In the genomic region with DNA sequence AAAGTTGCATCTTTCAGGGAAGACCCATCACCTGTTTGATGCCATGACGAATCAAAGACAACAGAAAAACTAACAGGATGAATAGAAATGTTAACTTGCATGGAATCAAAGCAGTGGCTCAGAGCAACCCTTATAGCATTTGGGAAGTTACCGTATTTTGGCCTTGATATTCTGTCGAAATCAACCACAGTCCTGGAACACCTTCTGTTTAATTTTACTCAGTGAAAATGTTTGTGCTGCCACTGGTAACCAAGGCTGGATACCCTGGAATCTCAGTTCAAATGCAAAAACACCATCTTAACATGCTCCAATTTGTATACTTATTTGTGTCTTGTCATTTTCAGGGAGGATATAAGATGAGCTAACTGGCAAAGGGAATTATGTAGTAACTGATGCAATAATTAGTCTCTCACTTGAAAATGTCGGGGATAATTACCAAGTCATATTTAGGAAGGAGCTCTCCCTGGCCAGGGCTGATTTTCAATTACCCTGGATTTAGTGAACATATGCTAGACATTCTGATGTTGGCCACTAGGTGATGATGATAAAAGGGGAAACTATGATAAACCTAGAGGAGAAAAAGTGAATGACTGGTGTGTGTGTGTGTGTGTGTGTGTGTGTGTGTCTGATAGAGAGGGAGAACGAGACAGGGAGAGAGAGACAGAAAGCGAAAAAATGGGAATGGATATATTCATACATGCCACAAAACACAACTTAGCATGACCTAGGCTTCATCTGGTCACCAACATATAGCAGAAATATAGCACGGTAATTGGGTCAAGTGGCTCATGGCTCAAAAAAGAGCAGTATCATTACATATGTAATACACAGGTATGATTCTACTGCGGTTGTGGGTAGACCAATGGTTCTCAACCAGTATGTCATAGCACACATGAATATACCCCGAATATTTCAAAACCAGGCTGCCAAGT, we compare ENCODE assay signal across 2 cellular contexts.
TF ChIP-seq lines count a peak whose summit lies in the region.

No MANE protein-coding gene starts in this region.

TF ChIP-seq in HepG2, 621 proteins besides CTCF, POLR2A, EP300 and RAD21:
- no peak for TF ChIP-seq GATAD2A (CRISPR knock-in tag; IDR thresholded peaks at IDR 0.05)
- TF ChIP-seq STAG1 (CRISPR knock-in tag; IDR thresholded peaks at IDR 0.05), result peak; percentile 32
- TF ChIP-seq BHLHE40 (IDR thresholded peaks at IDR 0.05; ENCODE audit: low read length), result no peak
- TF ChIP-seq DPF2 (CRISPR knock-in tag; IDR thresholded peaks at IDR 0.05; ENCODE audit: borderline replicate concordance, low read depth), result no peak
- TF ChIP-seq, protein P1, sequence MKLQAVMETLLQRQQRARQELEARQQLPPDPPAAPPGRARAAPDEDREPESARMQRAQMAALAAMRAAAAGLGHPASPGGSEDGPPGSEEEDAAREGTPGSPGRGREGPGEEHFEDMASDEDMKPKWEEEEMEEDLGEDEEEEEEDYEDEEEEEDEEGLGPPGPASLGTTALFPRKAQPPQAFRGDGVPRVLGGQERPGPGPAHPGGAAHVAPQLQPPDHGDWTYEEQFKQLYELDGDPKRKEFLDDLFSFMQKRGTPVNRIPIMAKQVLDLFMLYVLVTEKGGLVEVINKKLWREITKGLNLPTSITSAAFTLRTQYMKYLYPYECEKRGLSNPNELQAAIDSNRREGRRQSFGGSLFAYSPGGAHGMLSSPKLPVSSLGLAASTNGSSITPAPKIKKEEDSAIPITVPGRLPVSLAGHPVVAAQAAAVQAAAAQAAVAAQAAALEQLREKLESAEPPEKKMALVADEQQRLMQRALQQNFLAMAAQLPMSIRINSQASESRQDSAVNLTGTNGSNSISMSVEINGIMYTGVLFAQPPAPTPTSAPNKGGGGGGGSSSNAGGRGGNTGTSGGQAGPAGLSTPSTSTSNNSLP (IDR thresholded peaks at IDR 0.05; ENCODE audit: low read depth, low read length), result peak; percentile 66; the same call in 1 of the 2 replicates
- TF ChIP-seq, protein P2, sequence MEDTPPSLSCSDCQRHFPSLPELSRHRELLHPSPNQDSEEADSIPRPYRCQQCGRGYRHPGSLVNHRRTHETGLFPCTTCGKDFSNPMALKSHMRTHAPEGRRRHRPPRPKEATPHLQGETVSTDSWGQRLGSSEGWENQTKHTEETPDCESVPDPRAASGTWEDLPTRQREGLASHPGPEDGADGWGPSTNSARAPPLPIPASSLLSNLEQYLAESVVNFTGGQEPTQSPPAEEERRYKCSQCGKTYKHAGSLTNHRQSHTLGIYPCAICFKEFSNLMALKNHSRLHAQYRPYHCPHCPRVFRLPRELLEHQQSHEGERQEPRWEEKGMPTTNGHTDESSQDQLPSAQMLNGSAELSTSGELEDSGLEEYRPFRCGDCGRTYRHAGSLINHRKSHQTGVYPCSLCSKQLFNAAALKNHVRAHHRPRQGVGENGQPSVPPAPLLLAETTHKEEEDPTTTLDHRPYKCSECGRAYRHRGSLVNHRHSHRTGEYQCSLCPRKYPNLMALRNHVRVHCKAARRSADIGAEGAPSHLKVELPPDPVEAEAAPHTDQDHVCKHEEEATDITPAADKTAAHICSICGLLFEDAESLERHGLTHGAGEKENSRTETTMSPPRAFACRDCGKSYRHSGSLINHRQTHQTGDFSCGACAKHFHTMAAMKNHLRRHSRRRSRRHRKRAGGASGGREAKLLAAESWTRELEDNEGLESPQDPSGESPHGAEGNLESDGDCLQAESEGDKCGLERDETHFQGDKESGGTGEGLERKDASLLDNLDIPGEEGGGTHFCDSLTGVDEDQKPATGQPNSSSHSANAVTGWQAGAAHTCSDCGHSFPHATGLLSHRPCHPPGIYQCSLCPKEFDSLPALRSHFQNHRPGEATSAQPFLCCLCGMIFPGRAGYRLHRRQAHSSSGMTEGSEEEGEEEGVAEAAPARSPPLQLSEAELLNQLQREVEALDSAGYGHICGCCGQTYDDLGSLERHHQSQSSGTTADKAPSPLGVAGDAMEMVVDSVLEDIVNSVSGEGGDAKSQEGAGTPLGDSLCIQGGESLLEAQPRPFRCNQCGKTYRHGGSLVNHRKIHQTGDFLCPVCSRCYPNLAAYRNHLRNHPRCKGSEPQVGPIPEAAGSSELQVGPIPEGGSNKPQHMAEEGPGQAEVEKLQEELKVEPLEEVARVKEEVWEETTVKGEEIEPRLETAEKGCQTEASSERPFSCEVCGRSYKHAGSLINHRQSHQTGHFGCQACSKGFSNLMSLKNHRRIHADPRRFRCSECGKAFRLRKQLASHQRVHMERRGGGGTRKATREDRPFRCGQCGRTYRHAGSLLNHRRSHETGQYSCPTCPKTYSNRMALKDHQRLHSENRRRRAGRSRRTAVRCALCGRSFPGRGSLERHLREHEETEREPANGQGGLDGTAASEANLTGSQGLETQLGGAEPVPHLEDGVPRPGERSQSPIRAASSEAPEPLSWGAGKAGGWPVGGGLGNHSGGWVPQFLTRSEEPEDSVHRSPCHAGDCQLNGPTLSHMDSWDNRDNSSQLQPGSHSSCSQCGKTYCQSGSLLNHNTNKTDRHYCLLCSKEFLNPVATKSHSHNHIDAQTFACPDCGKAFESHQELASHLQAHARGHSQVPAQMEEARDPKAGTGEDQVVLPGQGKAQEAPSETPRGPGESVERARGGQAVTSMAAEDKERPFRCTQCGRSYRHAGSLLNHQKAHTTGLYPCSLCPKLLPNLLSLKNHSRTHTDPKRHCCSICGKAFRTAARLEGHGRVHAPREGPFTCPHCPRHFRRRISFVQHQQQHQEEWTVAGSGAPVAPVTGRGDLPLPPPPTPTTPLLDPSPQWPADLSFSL (CRISPR knock-in tag; IDR thresholded peaks at IDR 0.05), result 0 out of 2 replicates have a peak, but pooled peaks have one; percentile 52
- peak; percentile 34; the same call in 1 of the 2 replicates for TF ChIP-seq SMC3 (IDR thresholded peaks at IDR 0.05; ENCODE audit: low read length)

TF ChIP-seq in endothelial cell of umbilical vein, 7 proteins besides CTCF, POLR2A, EP300 and RAD21:
- no peak for TF ChIP-seq FOS (IDR thresholded peaks at IDR 0.05; ENCODE audit: borderline replicate concordance, insufficient read depth, low read length)
- no peak for TF ChIP-seq GATA2 (IDR thresholded peaks at IDR 0.05; ENCODE audit: insufficient read depth, insufficient read length, low read depth, low read length)
- no peak for TF ChIP-seq JUN (IDR thresholded peaks at IDR 0.05; ENCODE audit: borderline replicate concordance, insufficient read depth, insufficient read length, low read depth)
- TF ChIP-seq, protein P3, sequence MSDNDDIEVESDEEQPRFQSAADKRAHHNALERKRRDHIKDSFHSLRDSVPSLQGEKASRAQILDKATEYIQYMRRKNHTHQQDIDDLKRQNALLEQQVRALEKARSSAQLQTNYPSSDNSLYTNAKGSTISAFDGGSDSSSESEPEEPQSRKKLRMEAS (IDR thresholded peaks at IDR 0.05; ENCODE audit: insufficient read depth, insufficient read length), result no peak
- no peak for TF ChIP-seq MYC (IDR thresholded peaks at IDR 0.05; ENCODE audit: low read depth, low read length)
- no peak for TF ChIP-seq EZH2 (IDR thresholded peaks at IDR 0.05; ENCODE audit: borderline replicate concordance, low read depth, low read length, severe bottlenecking)
- no peak for TF ChIP-seq POLR2AphosphoS5 (IDR thresholded peaks at IDR 0.05; ENCODE audit: insufficient read depth, low read depth, low read length)
